24 cellular contexts compared by ENCODE assay signal in the genomic region with DNA sequence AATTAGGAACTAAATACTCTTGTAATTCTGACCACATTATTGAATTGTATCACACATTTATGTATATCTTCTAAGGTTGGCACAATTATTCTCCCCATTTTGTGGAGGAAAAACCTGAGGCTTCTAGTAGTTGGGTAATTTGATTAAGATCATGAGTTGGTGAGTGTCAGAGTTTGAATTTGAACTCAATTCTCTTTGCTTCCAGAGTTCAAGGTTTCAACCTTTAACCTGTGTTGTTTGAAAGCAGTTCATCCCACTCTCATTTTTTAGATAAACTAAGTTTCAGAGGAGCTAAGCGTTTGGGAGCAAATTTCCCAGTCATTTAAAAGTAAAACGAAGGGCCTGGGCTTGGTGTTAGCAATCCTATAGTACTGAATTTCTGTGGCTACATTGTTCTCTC.
"Had no signal": no experiment of that assay in that cellular context is flagged by ENCODE, and none has a peak within 500 bp of the region (broad histone marks: within the 10 kb centered on the region; RNA-seq: fewer than 3 reads in every experiment).

No MANE protein-coding gene starts in this region.

- ATAC-seq: effector memory CD8-positive, alpha-beta T cell; esophagus mucosa; foreskin keratinocyte; gastrocnemius medialis; gastroesophageal sphincter had no signal

- H3K27me3 ChIP-seq: colonic mucosa, dorsolateral prefrontal cortex, esophagus muscularis mucosa, esophagus squamous epithelium, foreskin keratinocyte, gastrocnemius medialis, gastroesophageal sphincter had no signal

- H3K36me3 ChIP-seq: colonic mucosa, esophagus muscularis mucosa, esophagus squamous epithelium, gastrocnemius medialis, gastroesophageal sphincter had no signal

- H3K27ac ChIP-seq: colonic mucosa, coronary artery, dorsolateral prefrontal cortex, epithelial cell of prostate, esophagus muscularis mucosa, esophagus squamous epithelium, foreskin keratinocyte, gastrocnemius medialis, gastroesophageal sphincter had no signal

- FAIRE-seq: colon, endothelial cell of umbilical vein had no signal

- H3K4me3 ChIP-seq: colonic mucosa, coronary artery, dorsolateral prefrontal cortex, esophagus muscularis mucosa, esophagus squamous epithelium, gastrocnemius medialis, gastroesophageal sphincter had no signal

- DNase-seq: colonic mucosa; cortex of kidney; dermis blood vessel endothelial cell; dorsolateral prefrontal cortex; effector CD4-positive, alpha-beta T cell; effector CD8-positive, alpha-beta T cell; effector memory CD4-positive, alpha-beta T cell; effector memory CD8-positive, alpha-beta T cell; endodermal cell; erythroblast; esophagus squamous epithelium; foreskin fibroblast; foreskin keratinocyte; foreskin melanocyte; gastrocnemius medialis; glutamatergic neuron; head of caudate nucleus had no signal

- H3K4me1 ChIP-seq: colonic mucosa, esophagus muscularis mucosa, esophagus squamous epithelium, foreskin keratinocyte, gastrocnemius medialis, gastroesophageal sphincter had no signal

- H3K9me3 ChIP-seq: colonic mucosa, esophagus muscularis mucosa, esophagus squamous epithelium, gastrocnemius medialis, gastroesophageal sphincter had no signal
